Comparison of ENCODE assay signal across 1 cellular context in genomic region chr19:48741222-48741999, GRCh38.
TF ChIP-seq lines count a peak whose summit lies in the region.

No MANE protein-coding gene starts in this region.

TF ChIP-seq in GM12878, 131 proteins besides CTCF, POLR2A, EP300 and RAD21:
- TF ChIP-seq USF2 (IDR thresholded peaks at IDR 0.05; ENCODE audit: borderline replicate concordance, low read depth, low read length) (no peak), NFIC (IDR thresholded peaks at IDR 0.05; ENCODE audit: low read depth, low read length) (no peak), SKIL (IDR thresholded peaks at IDR 0.05; ENCODE audit: low read depth, poor library complexity, severe bottlenecking) (no peak), ATF3 (IDR thresholded peaks at IDR 0.05; ENCODE audit: borderline replicate concordance, extremely low read depth, low read depth, low read length) (no peak), CBX3 (IDR thresholded peaks at IDR 0.05; ENCODE audit: borderline replicate concordance, low read depth) (no peak), SP1 (IDR thresholded peaks at IDR 0.05; ENCODE audit: low read depth, low read length) (peak; percentile 32)
